ENCODE assay signal across 2 cellular contexts in genomic region chr2:106333253-106333873, GRCh38.
A peak's percentile ranks its signal among the peaks of the same experiment; 100 is the strongest.
TF ChIP-seq lines count a peak whose summit lies in the region.

No MANE protein-coding gene starts in this region.

TF ChIP-seq in K562, 482 proteins besides CTCF, POLR2A, EP300 and RAD21 (continued from another document):
- TF ChIP-seq MAFG (tag; conservative IDR thresholded peaks at IDR 0.05) (0 out of 2 replicates have a peak, but pooled peaks have one; percentile 12), C11orf30 (IDR thresholded peaks at IDR 0.05; ENCODE audit: low read depth) (peak; percentile 26; the same call in 1 of the 2 replicates), ZNF316 (IDR thresholded peaks at IDR 0.05) (peak; percentile 66)

TF ChIP-seq in HepG2, 621 proteins besides CTCF, POLR2A, EP300 and RAD21 (continued from another document):
- TF ChIP-seq MAFF (IDR thresholded peaks at IDR 0.05; ENCODE audit: low read depth, low read length) (0 out of 2 replicates have a peak, but pooled peaks have one; percentile 43), MAFK (conservative IDR thresholded peaks at IDR 0.05 in 1 of 2, IDR thresholded peaks at IDR 0.05 in 1 of 2; ENCODE audit: low read length in 2 of 2) (peak; percentile 20 to 52; a peak in 1 of 4 replicates)
